Comparison of ENCODE assay signal across 22 cellular contexts in the genomic region with DNA sequence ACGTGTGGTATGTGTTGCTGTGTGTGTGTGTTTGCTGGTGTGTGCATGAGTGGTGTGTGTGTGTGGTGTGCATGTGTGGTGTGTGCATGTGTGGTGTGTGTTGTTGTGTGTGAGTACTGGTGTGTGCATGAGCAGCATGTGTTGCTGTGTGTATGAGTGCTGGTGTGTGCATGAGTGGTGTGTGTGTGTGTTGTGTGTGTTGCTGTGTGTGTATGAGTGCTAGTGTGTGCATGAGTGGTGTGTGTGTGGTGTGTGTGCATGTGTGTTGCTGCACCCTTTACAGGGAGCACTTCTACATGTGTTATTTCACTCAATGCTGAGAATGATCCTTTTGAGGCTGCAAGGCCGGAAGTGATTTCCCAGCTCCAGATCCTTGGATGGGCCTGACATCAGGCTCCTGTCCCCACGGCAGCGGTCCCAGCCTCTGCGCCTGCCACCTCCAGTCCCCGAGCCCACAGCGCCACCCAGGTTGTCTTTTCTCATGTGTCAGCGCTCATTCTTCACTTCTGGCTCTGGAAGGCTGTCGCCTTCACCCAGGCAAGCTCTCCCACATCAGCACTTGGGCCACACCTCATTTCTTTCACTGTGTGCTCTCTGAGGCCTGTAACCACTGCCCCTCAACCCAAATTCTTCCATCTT. TPM values are rescaled to one million over a fixed set of nuclear protein-coding genes. Genes with fewer than 3 reads are reported as not detected.
DNase-seq lines count a peak whose midpoint lies in the region; ATAC-seq, FAIRE-seq and TF ChIP-seq lines count a peak whose summit lies in the region.
"Had no signal": no experiment of that assay in that cellular context is flagged by ENCODE, and none has a peak within 500 bp of the region (broad histone marks: within the 10 kb centered on the region; RNA-seq: fewer than 3 reads in every experiment).

No MANE protein-coding gene starts in this region.

- no peak for TF ChIP-seq EP300 in K562 (IDR thresholded peaks at IDR 0.05; ENCODE audit: low read length)

- H2AFZ ChIP-seq in K562 (ENCODE audit: low read depth, low read length) (no peak overlapping the region), osteoblast (ENCODE audit: low read length) (no peak overlapping the region)

- H3K9me3 Mint-ChIP-seq in activated T-cell treated with anti-CD3 and anti-CD28 coated beads, Interleukin-2, amount 50 U/mL, for 24 hours: no peaks in the 10 kb centered on the region
- H3K9me3 Mint-ChIP-seq in T-helper 2 cell treated with Interferon-gamma antibody and Interleukin-4, amounts not matched to agents 5 μg/mL and 100 μg/mL, for 36 hours: no peaks in the 10 kb centered on the region
- H3K9me3 Mint-ChIP-seq in MCF 10A (ENCODE audit: unreplicated experiment): no peaks in the 10 kb centered on the region
- H3K9me3 Mint-ChIP-seq: dendritic cell treated with granulocyte-macrophage colony-stimulating factor and Interleukin-4, amounts not matched to agents 40 ng/mL and 50 ng/mL, for 4 days; HFFc6; naive thymus-derived CD4-positive, alpha-beta T cell had no signal

- H3K4me3 Mint-ChIP-seq in activated T-cell treated with anti-CD3 and anti-CD28 coated beads, Interleukin-2, amount 50 U/mL, for 24 hours: no peak overlapping the region
- no peak overlapping the region for H3K4me3 Mint-ChIP-seq in T-helper 2 cell treated with Interferon-gamma antibody and Interleukin-4, amounts not matched to agents 5 μg/mL and 100 μg/mL, for 36 hours
- H3K4me3 Mint-ChIP-seq in MCF 10A (ENCODE audit: unreplicated experiment): no peak overlapping the region
- H3K4me3 Mint-ChIP-seq: dendritic cell treated with granulocyte-macrophage colony-stimulating factor and Interleukin-4, amounts not matched to agents 40 ng/mL and 50 ng/mL, for 4 days; HFFc6 had no signal

- H3K4me3 ChIP-seq in K562: no peak overlapping the region
- H3K4me3 ChIP-seq in osteoblast (ENCODE audit: insufficient read depth, low read length): no peak overlapping the region
- H3K4me3 ChIP-seq: cardiac muscle cell, pancreas, stomach, tibial nerve had no signal

- no peaks in the 10 kb centered on the region for H3K79me2 ChIP-seq in K562 (ENCODE audit: control insufficient read depth, insufficient read depth, low read length)
- peaks cover 18% of the 10 kb centered on the region for H3K79me2 ChIP-seq in osteoblast (ENCODE audit: insufficient read depth, low read length)

- no peaks in the 10 kb centered on the region for H3K27me3 Mint-ChIP-seq in activated T-cell treated with anti-CD3 and anti-CD28 coated beads, Interleukin-2, amount 50 U/mL, for 24 hours
- no peaks in the 10 kb centered on the region for H3K27me3 Mint-ChIP-seq in T-helper 2 cell treated with Interferon-gamma antibody and Interleukin-4, amounts not matched to agents 5 μg/mL and 100 μg/mL, for 36 hours (ENCODE audit: low read depth)
- H3K27me3 Mint-ChIP-seq in MCF 10A (ENCODE audit: insufficient read depth, unreplicated experiment): no peaks in the 10 kb centered on the region
- H3K27me3 Mint-ChIP-seq: dendritic cell treated with granulocyte-macrophage colony-stimulating factor and Interleukin-4, amounts not matched to agents 40 ng/mL and 50 ng/mL, for 4 days; naive thymus-derived CD4-positive, alpha-beta T cell had no signal

- POLR2A ChIA-PET in K562 (lab: Yijun Ruan, JAX): interaction anchor here (0.8 kb wide), 1 partner anchor 11 kb away, joined by 4 read pairs; no protein-coding TSS in a partner anchor
- POLR2A ChIA-PET in MCF 10A (lab: Yijun Ruan, JAX): no interaction called here

- H3K4me2 ChIP-seq in K562 (ENCODE audit: insufficient read depth, low read length) (no peak overlapping the region), osteoblast (ENCODE audit: insufficient read depth, low read length) (no peak overlapping the region)

- H3K9me1 ChIP-seq in K562 (ENCODE audit: control insufficient read depth, insufficient read depth, low read length): peaks cover 6% of the 10 kb centered on the region

- H3K4me1 Mint-ChIP-seq in activated T-cell treated with anti-CD3 and anti-CD28 coated beads, Interleukin-2, amount 50 U/mL, for 24 hours (ENCODE audit: low read depth): peaks cover 23% of the 10 kb centered on the region
- peaks cover 6% of the 10 kb centered on the region for H3K4me1 Mint-ChIP-seq in T-helper 2 cell treated with Interferon-gamma antibody and Interleukin-4, amounts not matched to agents 5 μg/mL and 100 μg/mL, for 36 hours (ENCODE audit: low read depth)
- peaks cover 5% of the 10 kb centered on the region for H3K4me1 Mint-ChIP-seq in MCF 10A (ENCODE audit: insufficient read depth, unreplicated experiment)

- BruUV-seq in K562 (replicated peaks; lab: Mats Ljungman, UMichigan) (no TSS peak), MCF 10A (replicated peaks; lab: Mats Ljungman, UMichigan) (no TSS peak)

- no peak for TF ChIP-seq POLR2A in K562 (conservative IDR thresholded peaks at IDR 0.05)

- H3K27me3 ChIP-seq in K562 (ENCODE audit: control insufficient read depth in 2 of 2, insufficient read depth in 2 of 2, low read length in 2 of 2) (no peaks in the 10 kb centered on the region; a peak in 1 of 5 replicates), osteoblast (ENCODE audit: insufficient read depth, low read length) (no peaks in the 10 kb centered on the region)
- H3K27me3 ChIP-seq: cardiac muscle cell, pancreas, stomach, tibial nerve had no signal

- H4K20me1 ChIP-seq in K562 (replicated peaks; ENCODE audit: control insufficient read depth, insufficient read depth, low read length) (no peaks in the 10 kb centered on the region), osteoblast (ENCODE audit: insufficient read depth, low read length) (no peaks in the 10 kb centered on the region)

- H3K36me3 ChIP-seq in K562 (ENCODE audit: control insufficient read depth, insufficient read depth, low read length) (no peaks in the 10 kb centered on the region; the same call in 2 of the 3 replicates), osteoblast (ENCODE audit: insufficient read depth, low read length) (peaks cover 23% of the 10 kb centered on the region)

- in situ Hi-C loops in K562 (cut with MboI): no loop called here

- DNase-seq in activated T-cell treated with anti-CD3 and anti-CD28 coated beads, Interleukin-2, amount 50 U/mL, for 24 hours: peak; percentile 15
- DNase-seq in activated T-cell treated with anti-CD3 and anti-CD28 coated beads, Interleukin-2, amount 50 U/mL, for 1 hour: no peak
- DNase-seq in HTR-8/SVneo (ENCODE audit: insufficient read length, low spot score) (no peak), K562 (ENCODE audit: extremely low read depth in 1 of 4, low spot score in 3 of 4) (no peak), osteoblast (ENCODE audit: insufficient read length, low spot score, missing footprints) (peak; percentile 43), MCF 10A (ENCODE audit: unreplicated experiment) (no peak), foreskin melanocyte (no peak)
- no peak for DNase-seq in T-helper 2 cell treated with Interferon-gamma antibody and Interleukin-4, amounts not matched to agents 5 μg/mL and 100 μg/mL, for 36 hours (ENCODE audit: low spot score)
- DNase-seq: activated CD4-positive, alpha-beta T cell treated with anti-CD3 and anti-CD28 coated beads, Interleukin-2, amount 50 U/mL, for 48 hours; amniotic stem cell; HFFc6; NCI-H1105; NCI-H2029 treated with DMSO at 0.1 percent for 48 hours; stomach had no signal

- no peak overlapping the region for H3K27ac Mint-ChIP-seq in activated T-cell treated with anti-CD3 and anti-CD28 coated beads, Interleukin-2, amount 50 U/mL, for 24 hours
- H3K27ac Mint-ChIP-seq in T-helper 2 cell treated with Interferon-gamma antibody and Interleukin-4, amounts not matched to agents 5 μg/mL and 100 μg/mL, for 36 hours: no peak overlapping the region
- H3K27ac Mint-ChIP-seq in MCF 10A (ENCODE audit: low read depth, unreplicated experiment): no peak overlapping the region
- H3K27ac Mint-ChIP-seq: dendritic cell treated with granulocyte-macrophage colony-stimulating factor and Interleukin-4, amounts not matched to agents 40 ng/mL and 50 ng/mL, for 4 days; HFFc6 had no signal

- 75% methylated on average over 3 of the region's 9 CpGs for WGBS in K562 (ENCODE audit: insufficient coverage, low coverage, missing lambda C conversion rate)

- peak; percentile 100 for FAIRE-seq in HTR-8/SVneo (lab: Jason Lieb, UNC)
- FAIRE-seq in K562 (lab: Jason Lieb, UNC): peak; percentile 81
- FAIRE-seq: A204.1, pancreas had no signal

- TF ChIP-seq CTCF in K562 (IDR thresholded peaks at IDR 0.05 in 2 of 3, conservative IDR thresholded peaks at IDR 0.05 in 1 of 3; ENCODE audit: insufficient read depth in 2 of 3, low read depth in 1 of 3, low read length in 3 of 3) (no peak), osteoblast (IDR thresholded peaks at IDR 0.05; ENCODE audit: extremely low read depth, low read depth, low read length) (no peak), MCF 10A (IDR thresholded peaks at IDR 0.05; ENCODE audit: unreplicated experiment) (no peak)

- peaks cover 3 to 39% of the 10 kb centered on the region in 2 experiments; a peak in 3 of 5 replicates for H3K4me1 ChIP-seq in K562 (replicated peaks in 1 of 2; ENCODE audit: control insufficient read depth in 2 of 2, insufficient read depth in 2 of 2, low read length in 2 of 2)
- peaks cover 18% of the 10 kb centered on the region for H3K4me1 ChIP-seq in osteoblast (ENCODE audit: insufficient read depth, low read length)

- no peaks in the 10 kb centered on the region for H3K9me3 ChIP-seq in K562 (replicated peaks; ENCODE audit: control insufficient read depth, insufficient read depth, low read depth, low read length)
- H3K9me3 ChIP-seq in osteoblast (ENCODE audit: low read depth, low read length): no peaks in the 10 kb centered on the region
- H3K9me3 ChIP-seq: pancreas, stomach, tibial nerve had no signal

- ATAC-seq in K562: no peak
- ATAC-seq: naive thymus-derived CD4-positive, alpha-beta T cell; pancreas; right cardiac atrium; SK-N-SH treated with all-trans-retinoic acid at 6 μM for 48 hours had no signal

- CTCF ChIA-PET in K562 (lab: Yijun Ruan, JAX; ENCODE audit: low intra/inter-chr PET ratio) (no interaction called here), MCF 10A (lab: Yijun Ruan, JAX) (interaction anchor here (2.3 kb wide), 1 partner anchor 10 kb away, joined by 10 read pairs; no protein-coding TSS in a partner anchor)

- peaks cover 33% of the 10 kb centered on the region for H3K36me3 Mint-ChIP-seq in activated T-cell treated with anti-CD3 and anti-CD28 coated beads, Interleukin-2, amount 50 U/mL, for 24 hours (ENCODE audit: low read depth)
- H3K36me3 Mint-ChIP-seq in T-helper 2 cell treated with Interferon-gamma antibody and Interleukin-4, amounts not matched to agents 5 μg/mL and 100 μg/mL, for 36 hours (ENCODE audit: low read depth): peaks cover 7% of the 10 kb centered on the region
- peaks cover 7% of the 10 kb centered on the region for H3K36me3 Mint-ChIP-seq in MCF 10A (ENCODE audit: insufficient read depth, unreplicated experiment)

- H3K27ac ChIP-seq in K562 (ENCODE audit: extremely low read depth, low read depth, low read length): no peak overlapping the region
- H3K27ac ChIP-seq in osteoblast (ENCODE audit: low read depth, low read length): no peak overlapping the region
- H3K27ac ChIP-seq: cardiac muscle cell, pancreas, stomach, tibial nerve had no signal

- no peak overlapping the region for H3K9ac ChIP-seq in K562 (ENCODE audit: insufficient read depth in 1 of 2, low read depth in 2 of 2, low read length in 2 of 2)

- TF ChIP-seq RAD21 in K562 (CRISPR knock-in tag; conservative IDR thresholded peaks at IDR 0.05 in 1 of 2, IDR thresholded peaks at IDR 0.05 in 1 of 2): no peak

- intact Hi-C loops in K562 (cut with micrococcal nuclease): no loop called here
- intact Hi-C loops in MCF 10A (cut with micrococcal nuclease): no loop called here

RNA-seq across cellular contexts. Expression of a gene that starts 2.6 kb away (rescaled TPM):
- total RNA-seq in K562 (2011; cell fraction: chromatin; rRNA removed; ENCODE audit: low replicate concordance): 5.5 and 12.5 TPM in 2 replicates
- total RNA-seq in K562 (2011; cell fraction: nucleolus; rRNA removed): 9.0 and 10.3 TPM in 2 replicates
- 6.3 and 7.2 TPM in 2 replicates for total RNA-seq in K562 (2011; cell fraction: nucleoplasm; rRNA removed)
- total RNA-seq in K562 (2014; rRNA removed) (1.1 and 1.4 TPM in 2 replicates), K562 (2014; rRNA removed; fragmentation: Illumina TruSeq; extraction: Trizol) (0.22 and 0.29 TPM in 2 replicates), K562 (2015; rRNA removed; fragmentation: Illumina TruSeq; extraction: Trizol) (1.7 and 1.9 TPM in 2 replicates), K562 (2021) (2.3 and 3.9 TPM in 2 replicates), osteoblast (26.8 and 29.7 TPM in 2 replicates), MCF 10A (2022) (23.4 and 25.8 TPM in 2 replicates)
- polyA plus RNA-seq in K562 (2011; rRNA removed) (0.36 and 1.6 TPM in 2 replicates), K562 (2014; fragmentation: Illumina TruSeq; extraction: Trizol) (0.94 and 1.8 TPM in 2 replicates), K562 (2014; fragmentation: Nextera tagmentation; extraction: Ambion mirVana) (under 1 TPM; 0.04 to 0.07 TPM), K562 (2014; rRNA removed) (5.0 and 5.6 TPM in 2 replicates)
- 0.16 and 0.62 TPM in 2 replicates for polyA plus RNA-seq in K562 (2011; cell fraction: cytosol; rRNA removed)
- polyA plus RNA-seq in K562 (2011; cell fraction: nucleus; rRNA removed): 23.5 and 26.4 TPM in 2 replicates
- polyA plus RNA-seq in K562 (2012): 3.4 and 7.1 TPM in 2 replicates
- polyA minus RNA-seq in K562 (2011; rRNA and poly(A)+ RNA removed): 0.21 and 0.27 TPM in 2 replicates
- polyA minus RNA-seq in K562 (2011; cell fraction: cytosol; rRNA and poly(A)+ RNA removed): 0.95 and 1.0 TPM in 2 replicates
- 3.3 and 4.0 TPM in 2 replicates for polyA minus RNA-seq in K562 (2011; cell fraction: nucleus; rRNA and poly(A)+ RNA removed)

RNA-seq across cellular contexts. Expression of a gene that starts 44.1 kb away (rescaled TPM):
- 54.3 and 76.9 TPM in 2 replicates for total RNA-seq in K562 (2011; cell fraction: chromatin; rRNA removed; ENCODE audit: low replicate concordance)
- total RNA-seq in K562 (2011; cell fraction: nucleolus; rRNA removed): 24.7 and 29.5 TPM in 2 replicates
- total RNA-seq in K562 (2011; cell fraction: nucleoplasm; rRNA removed): 41.9 and 47.4 TPM in 2 replicates
- total RNA-seq in K562 (2014; rRNA removed) (11.9 and 14.7 TPM in 2 replicates), K562 (2014; rRNA removed; fragmentation: Illumina TruSeq; extraction: Trizol) (13.4 and 14.3 TPM in 2 replicates), K562 (2015; rRNA removed; fragmentation: Illumina TruSeq; extraction: Trizol) (11.2 and 12.0 TPM in 2 replicates), K562 (2021) (26.9 and 30.2 TPM in 2 replicates), osteoblast (24.2 and 28.6 TPM in 2 replicates), MCF 10A (2022) (93.3 and 108 TPM in 2 replicates)
- polyA plus RNA-seq in K562 (2011; rRNA removed) (36.0 and 43.5 TPM in 2 replicates), K562 (2014; fragmentation: Illumina TruSeq; extraction: Trizol) (37.8 and 38.4 TPM in 2 replicates), K562 (2014; fragmentation: Nextera tagmentation; extraction: Ambion mirVana) (1 to 10 TPM; 4.4 to 4.9 TPM), K562 (2014; rRNA removed) (39.5 and 45.4 TPM in 2 replicates)
- 16.2 and 29.9 TPM in 2 replicates for polyA plus RNA-seq in K562 (2011; cell fraction: cytosol; rRNA removed)
- polyA plus RNA-seq in K562 (2011; cell fraction: nucleus; rRNA removed): 46.7 and 52.7 TPM in 2 replicates
- polyA plus RNA-seq in K562 (2012): 31.3 and 42.9 TPM in 2 replicates
- 38.4 and 46.9 TPM in 2 replicates for polyA minus RNA-seq in K562 (2011; rRNA and poly(A)+ RNA removed)
- polyA minus RNA-seq in K562 (2011; cell fraction: cytosol; rRNA and poly(A)+ RNA removed): 11.9 and 17.3 TPM in 2 replicates
- polyA minus RNA-seq in K562 (2011; cell fraction: nucleus; rRNA and poly(A)+ RNA removed): 16.7 and 25.8 TPM in 2 replicates

Comparison
In these comparisons a context has a peak if more than half of its experiments do, and no peak if none do; other contexts are left out.
1. DNase-seq: peak in activated T-cell treated with anti-CD3 and anti-CD28 coated beads, Interleukin-2, amount 50 U/mL, for 24 hours (single experiment) and osteoblast (single experiment); none in activated T-cell treated with anti-CD3 and anti-CD28 coated beads, Interleukin-2, amount 50 U/mL, for 1 hour (single experiment), HTR-8/SVneo (single experiment), K562 (0 of 4), T-helper 2 cell treated with Interferon-gamma antibody and Interleukin-4, amounts not matched to agents 5 μg/mL and 100 μg/mL, for 36 hours (single experiment), MCF 10A (single experiment) and foreskin melanocyte (single experiment).